In genomic region chr12:89040146-89040964, GRCh38 we compare ENCODE assay signal across 8 cellular contexts.
DNase-seq lines count a peak whose midpoint lies in the region; ATAC-seq and TF ChIP-seq lines count a peak whose summit lies in the region.

No MANE protein-coding gene starts in this region.

- peak; percentile 81 for DNase-seq in activated naive CD4-positive, alpha-beta T cell treated with anti-CD3 and anti-CD28 coated beads, Interleukin-2, amount 50 U/mL, for 16 hours
- DNase-seq in stimulated activated CD4-positive, alpha-beta T cell treated with anti-CD3 and anti-CD28 coated beads, Interleukin-1b, Interleukin-23, amount 100 ng/mL, for 4 hours (ENCODE audit: low read depth in 2 of 2) = peak; percentile 65 to 66
- no peak for DNase-seq in HK-2 (ENCODE audit: unreplicated experiment)
- DNase-seq in NCI-H2029 treated with DMSO at 0.1 percent for 48 hours (lab: John Stamatoyannopoulos, UW) = no peak
- DNase-seq in germinal center (ENCODE audit: low spot score) = no peak

- ATAC-seq in GM19025 (IDR thresholded peaks at IDR 0.05; ENCODE audit: low read depth, unreplicated experiment) = peak; percentile 95
- ATAC-seq in HG03025 (IDR thresholded peaks at IDR 0.05; ENCODE audit: low FRiP score, unreplicated experiment) = peak; percentile 97
- no peak for ATAC-seq in SK-N-SH treated with all-trans-retinoic acid at 6 μM for 48 hours

TF ChIP-seq in SK-N-SH treated with all-trans-retinoic acid at 6 μM for 48 hours, 23 proteins besides CTCF, POLR2A, EP300 and RAD21:
- TF ChIP-seq ISL1 (CRISPR knock-in tag; IDR thresholded peaks at IDR 0.05) (peak; percentile 30; the same call in 1 of the 2 replicates), ARNTL (CRISPR knock-in tag; IDR thresholded peaks at IDR 0.05; ENCODE audit: borderline replicate concordance, low read depth) (no peak), OSR1 (CRISPR knock-in tag; IDR thresholded peaks at IDR 0.05) (no peak), ZFP30 (CRISPR knock-in tag; IDR thresholded peaks at IDR 0.05) (no peak)

Comparison
In these comparisons a context has a peak if more than half of its experiments do, and no peak if none do; other contexts are left out.
1. DNase-seq: peak in activated naive CD4-positive, alpha-beta T cell treated with anti-CD3 and anti-CD28 coated beads, Interleukin-2, amount 50 U/mL, for 16 hours (single experiment) and stimulated activated CD4-positive, alpha-beta T cell treated with anti-CD3 and anti-CD28 coated beads, Interleukin-1b, Interleukin-23, amount 100 ng/mL, for 4 hours (2 of 2); none in HK-2 (single experiment), NCI-H2029 treated with DMSO at 0.1 percent for 48 hours (single experiment) and germinal center (single experiment).